ENCODE assay signal across 1 cellular context in genomic region chr14:63614964-63615363, GRCh38.
TF ChIP-seq lines count a peak whose summit lies in the region.

No MANE protein-coding gene starts in this region.

TF ChIP-seq in GM12878, 131 proteins besides CTCF, POLR2A, EP300 and RAD21 (continued from another document):
- TF ChIP-seq, protein P1, sequence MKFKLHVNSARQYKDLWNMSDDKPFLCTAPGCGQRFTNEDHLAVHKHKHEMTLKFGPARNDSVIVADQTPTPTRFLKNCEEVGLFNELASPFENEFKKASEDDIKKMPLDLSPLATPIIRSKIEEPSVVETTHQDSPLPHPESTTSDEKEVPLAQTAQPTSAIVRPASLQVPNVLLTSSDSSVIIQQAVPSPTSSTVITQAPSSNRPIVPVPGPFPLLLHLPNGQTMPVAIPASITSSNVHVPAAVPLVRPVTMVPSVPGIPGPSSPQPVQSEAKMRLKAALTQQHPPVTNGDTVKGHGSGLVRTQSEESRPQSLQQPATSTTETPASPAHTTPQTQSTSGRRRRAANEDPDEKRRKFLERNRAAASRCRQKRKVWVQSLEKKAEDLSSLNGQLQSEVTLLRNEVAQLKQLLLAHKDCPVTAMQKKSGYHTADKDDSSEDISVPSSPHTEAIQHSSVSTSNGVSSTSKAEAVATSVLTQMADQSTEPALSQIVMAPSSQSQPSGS (IDR thresholded peaks at IDR 0.05; ENCODE audit: low read length), result no peak
- no peak for TF ChIP-seq STAT1 (conservative IDR thresholded peaks at IDR 0.05)
- TF ChIP-seq MLLT1 (IDR thresholded peaks at IDR 0.05), result no peak
- TF ChIP-seq, protein P2, sequence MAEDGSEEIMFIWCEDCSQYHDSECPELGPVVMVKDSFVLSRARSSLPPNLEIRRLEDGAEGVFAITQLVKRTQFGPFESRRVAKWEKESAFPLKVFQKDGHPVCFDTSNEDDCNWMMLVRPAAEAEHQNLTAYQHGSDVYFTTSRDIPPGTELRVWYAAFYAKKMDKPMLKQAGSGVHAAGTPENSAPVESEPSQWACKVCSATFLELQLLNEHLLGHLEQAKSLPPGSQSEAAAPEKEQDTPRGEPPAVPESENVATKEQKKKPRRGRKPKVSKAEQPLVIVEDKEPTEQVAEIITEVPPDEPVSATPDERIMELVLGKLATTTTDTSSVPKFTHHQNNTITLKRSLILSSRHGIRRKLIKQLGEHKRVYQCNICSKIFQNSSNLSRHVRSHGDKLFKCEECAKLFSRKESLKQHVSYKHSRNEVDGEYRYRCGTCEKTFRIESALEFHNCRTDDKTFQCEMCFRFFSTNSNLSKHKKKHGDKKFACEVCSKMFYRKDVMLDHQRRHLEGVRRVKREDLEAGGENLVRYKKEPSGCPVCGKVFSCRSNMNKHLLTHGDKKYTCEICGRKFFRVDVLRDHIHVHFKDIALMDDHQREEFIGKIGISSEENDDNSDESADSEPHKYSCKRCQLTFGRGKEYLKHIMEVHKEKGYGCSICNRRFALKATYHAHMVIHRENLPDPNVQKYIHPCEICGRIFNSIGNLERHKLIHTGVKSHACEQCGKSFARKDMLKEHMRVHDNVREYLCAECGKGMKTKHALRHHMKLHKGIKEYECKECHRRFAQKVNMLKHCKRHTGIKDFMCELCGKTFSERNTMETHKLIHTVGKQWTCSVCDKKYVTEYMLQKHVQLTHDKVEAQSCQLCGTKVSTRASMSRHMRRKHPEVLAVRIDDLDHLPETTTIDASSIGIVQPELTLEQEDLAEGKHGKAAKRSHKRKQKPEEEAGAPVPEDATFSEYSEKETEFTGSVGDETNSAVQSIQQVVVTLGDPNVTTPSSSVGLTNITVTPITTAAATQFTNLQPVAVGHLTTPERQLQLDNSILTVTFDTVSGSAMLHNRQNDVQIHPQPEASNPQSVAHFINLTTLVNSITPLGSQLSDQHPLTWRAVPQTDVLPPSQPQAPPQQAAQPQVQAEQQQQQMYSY (CRISPR knock-in tag; IDR thresholded peaks at IDR 0.05), result no peak
- no peak for TF ChIP-seq EZH2 (IDR thresholded peaks at IDR 0.05; ENCODE audit: borderline replicate concordance, control insufficient read depth, low read depth, low read length)
- TF ChIP-seq GABPA (IDR thresholded peaks at IDR 0.05; ENCODE audit: low read depth), result no peak
